ENCODE assay signal across 13 cellular contexts in genomic region chr9:99966720-99967119, GRCh38.
DNase-seq lines count a peak whose midpoint lies in the region; ATAC-seq, FAIRE-seq and TF ChIP-seq lines count a peak whose summit lies in the region.
"Had no signal": no experiment of that assay in that cellular context is flagged by ENCODE, and none has a peak within 500 bp of the region (broad histone marks: within the 10 kb centered on the region; RNA-seq: fewer than 3 reads in every experiment).

No MANE protein-coding gene starts in this region.

- H3K36me3 Mint-ChIP-seq in activated T-cell treated with anti-CD3 and anti-CD28 coated beads, Interleukin-2, amount 50 U/mL, for 4 hours (ENCODE audit: insufficient read depth), result peaks cover 35% of the 10 kb centered on the region

- H2BK15ac ChIP-seq in mesendoderm (replicated peaks; ENCODE audit: low read depth), result no peak overlapping the region

- H3K18ac ChIP-seq in mesendoderm (ENCODE audit: low read length), result no peak overlapping the region

- no peaks in the 10 kb centered on the region for H3K27me3 Mint-ChIP-seq in activated T-cell treated with anti-CD3 and anti-CD28 coated beads, Interleukin-2, amount 50 U/mL, for 4 hours (ENCODE audit: low read depth)

- peaks cover 2% of the 10 kb centered on the region for H3K4me1 ChIP-seq in mesendoderm (ENCODE audit: control insufficient read depth, low read depth, low read length)
- H3K4me1 ChIP-seq: colonic mucosa, transverse colon had no signal

- H3K4me3 Mint-ChIP-seq in activated T-cell treated with anti-CD3 and anti-CD28 coated beads, Interleukin-2, amount 50 U/mL, for 4 hours, result no peak overlapping the region
- H3K4me3 Mint-ChIP-seq: CD8-positive, alpha-beta T cell had no signal

- no peak overlapping the region for H2BK5ac ChIP-seq in mesendoderm (ENCODE audit: low read length)

- DNase-seq in H4 (ENCODE audit: low spot score) (peak; percentile 21), RCC 7860 (ENCODE audit: low spot score) (peak; percentile 74), epithelial cell of esophagus (ENCODE audit: low read depth) (peak; percentile 84), mesendoderm (peak; percentile 95), OCI-M1 (lab: John Stamatoyannopoulos, UW) (no peak)
- DNase-seq in activated T-cell treated with anti-CD3 and anti-CD28 coated beads, Interleukin-2, amount 50 U/mL, for 4 hours, result no peak
- DNase-seq: CD8-positive, alpha-beta T cell; colonic mucosa; NCI-H2107; transverse colon had no signal

- no peak for TF ChIP-seq CTCF in epithelial cell of esophagus (IDR thresholded peaks at IDR 0.05; ENCODE audit: insufficient read depth, low read depth, low read length, missing control alignments)

- H2AK5ac ChIP-seq in mesendoderm (ENCODE audit: low read length), result no peak overlapping the region

- no peak overlapping the region for H3K9ac ChIP-seq in mesendoderm (ENCODE audit: low read length)

- no peaks in the 10 kb centered on the region for H3K27me3 ChIP-seq in mesendoderm (ENCODE audit: insufficient read depth, low read length, poor library complexity)
- H3K27me3 ChIP-seq: colonic mucosa, transverse colon had no signal

- no peak overlapping the region for H3K56ac ChIP-seq in mesendoderm (ENCODE audit: low read length)

- no peak overlapping the region for H4K8ac ChIP-seq in mesendoderm (ENCODE audit: low read depth, low read length)

- H3K79me1 ChIP-seq in mesendoderm (ENCODE audit: low read length), result no peaks in the 10 kb centered on the region

- H3K4me3 ChIP-seq in epithelial cell of esophagus (ENCODE audit: low read length), result no peak overlapping the region
- no peak overlapping the region for H3K4me3 ChIP-seq in mesendoderm (ENCODE audit: low read length)
- H3K4me3 ChIP-seq: colonic mucosa, transverse colon had no signal

- WGBS in mesendoderm (ENCODE audit: extremely low coverage, insufficient coverage, low lambda C conversion rate), result no CpG with 5 or more reads among the region's 2 CpGs

- ATAC-seq in GM19351 (IDR thresholded peaks at IDR 0.05; ENCODE audit: unreplicated experiment), result no peak
- no peak for ATAC-seq in HG02852 (IDR thresholded peaks at IDR 0.05; ENCODE audit: unreplicated experiment)
- no peak for ATAC-seq in activated T-cell treated with anti-CD3 and anti-CD28 coated beads, Interleukin-2, amount 50 U/mL, for 4 hours
- ATAC-seq: CD8-positive, alpha-beta T cell had no signal

- no peak overlapping the region for H3K4me2 ChIP-seq in mesendoderm (ENCODE audit: low read length)

- H3K23ac ChIP-seq in mesendoderm (ENCODE audit: low read length), result no peak overlapping the region

- H3K4ac ChIP-seq in mesendoderm (ENCODE audit: low read depth, low read length), result no peak overlapping the region

- no peaks in the 10 kb centered on the region for H3K4me1 Mint-ChIP-seq in activated T-cell treated with anti-CD3 and anti-CD28 coated beads, Interleukin-2, amount 50 U/mL, for 4 hours (ENCODE audit: low read depth)

- H3K79me2 ChIP-seq in mesendoderm (ENCODE audit: control insufficient read depth, insufficient read depth, low read length), result no peaks in the 10 kb centered on the region

- no peaks in the 10 kb centered on the region for H3K36me3 ChIP-seq in mesendoderm (ENCODE audit: control insufficient read depth, insufficient read depth, low read length)
- H3K36me3 ChIP-seq: colonic mucosa had no signal

- no peak overlapping the region for H3K27ac ChIP-seq in mesendoderm (ENCODE audit: low read depth, low read length)
- H3K27ac ChIP-seq: colonic mucosa, transverse colon had no signal

- no peak overlapping the region for H4K5ac ChIP-seq in mesendoderm (ENCODE audit: low read length)

- no peak overlapping the region for H2BK120ac ChIP-seq in mesendoderm (ENCODE audit: low read depth, low read length)

- FAIRE-seq in RCC 7860 (lab: Jason Lieb, UNC), result peak; percentile 87

- H3K9me3 Mint-ChIP-seq in activated T-cell treated with anti-CD3 and anti-CD28 coated beads, Interleukin-2, amount 50 U/mL, for 4 hours, result no peaks in the 10 kb centered on the region
- H3K9me3 Mint-ChIP-seq: activated T-helper 2 cell treated with anti-CD3 and anti-CD28 coated beads, Interferon-gamma antibody, Interleukin-2, Interleukin-4, amounts not matched to agents 10 μg/mL and 5 μg/mL and 100 μg/mL, durations not matched to agents 14 hours and 24 hours and 36 hours; CD8-positive, alpha-beta T cell had no signal

Comparison
In these comparisons a context has a peak if more than half of its experiments do, and no peak if none do; other contexts are left out.
1. DNase-seq: peak in H4 (single experiment), RCC 7860 (single experiment), epithelial cell of esophagus (single experiment) and mesendoderm (single experiment); none in OCI-M1 (single experiment) and activated T-cell treated with anti-CD3 and anti-CD28 coated beads, Interleukin-2, amount 50 U/mL, for 4 hours (single experiment).